ENCODE assay signal across 9 cellular contexts in genomic region chr1:40161888-40162397, GRCh38. TPM values are rescaled to one million over a fixed set of nuclear protein-coding genes. Genes with fewer than 3 reads are reported as not detected.
A peak's percentile ranks its signal among the peaks of the same experiment; 100 is the strongest.
DNase-seq lines count a peak whose midpoint lies in the region; ATAC-seq, FAIRE-seq and TF ChIP-seq lines count a peak whose summit lies in the region.
"Had no signal": no experiment of that assay in that cellular context is flagged by ENCODE, and none has a peak within 500 bp of the region (broad histone marks: within the 10 kb centered on the region; RNA-seq: fewer than 3 reads in every experiment).

No MANE protein-coding gene starts in this region.

- H3K4me1 ChIP-seq in mononuclear cell (ENCODE audit: insufficient read depth, low read length) = peaks cover 33% of the 10 kb centered on the region

- H3K36me3 Mint-ChIP-seq in CD4-positive, alpha-beta T cell (ENCODE audit: low read depth) = peaks cover 5% of the 10 kb centered on the region
- H3K36me3 Mint-ChIP-seq in central memory CD8-positive, alpha-beta T cell (ENCODE audit: insufficient read depth) = peaks cover 9% of the 10 kb centered on the region
- H3K36me3 Mint-ChIP-seq: IgD-negative memory B cell had no signal

- H3K4me1 Mint-ChIP-seq in CD4-positive, alpha-beta T cell (ENCODE audit: low read depth) = peaks cover 11% of the 10 kb centered on the region
- H3K4me1 Mint-ChIP-seq in central memory CD8-positive, alpha-beta T cell = peaks cover 6% of the 10 kb centered on the region

- no peak overlapping the region for H3K4me3 Mint-ChIP-seq in CD4-positive, alpha-beta T cell
- H3K4me3 Mint-ChIP-seq in central memory CD8-positive, alpha-beta T cell = no peak overlapping the region
- H3K4me3 Mint-ChIP-seq: IgD-negative memory B cell had no signal

- POLR2A ChIA-PET in CD4-positive, alpha-beta T cell (lab: Charles Lee) = interaction anchor here (0.8 to 2.0 kb wide), 12 partner anchors 7 to 347 kb away, joined by 3 to 11 read pairs (median 4); partner anchors contain the start of genes EXO5, PPT1, SMAP2 and ZFP69B

- TF ChIP-seq POLR2A in GM12892 (IDR thresholded peaks at IDR 0.05; ENCODE audit: low read depth, low read length) = no peak

- FAIRE-seq in GM12892 (lab: Jason Lieb, UNC) = no peak

- peak overlapping the region; percentile 87 for H3K27ac ChIP-seq in CD4-positive, alpha-beta T cell (ENCODE audit: low read depth, low read length)

- no peaks in the 10 kb centered on the region for H3K27me3 ChIP-seq in CD4-positive, alpha-beta T cell (ENCODE audit: control insufficient read depth, insufficient read depth, low read length)
- H3K27me3 ChIP-seq in mononuclear cell (ENCODE audit: insufficient read depth, low read length) = no peaks in the 10 kb centered on the region

- H3K9me3 Mint-ChIP-seq in CD4-positive, alpha-beta T cell = no peaks in the 10 kb centered on the region
- no peaks in the 10 kb centered on the region for H3K9me3 Mint-ChIP-seq in central memory CD8-positive, alpha-beta T cell
- H3K9me3 Mint-ChIP-seq: IgD-negative memory B cell had no signal

- peak; percentile 5 for ATAC-seq in CD4-positive, alpha-beta T cell (ENCODE audit: poor library complexity)
- peak; percentile 30 for ATAC-seq in HG03439 (IDR thresholded peaks at IDR 0.05; ENCODE audit: unreplicated experiment)
- ATAC-seq in central memory CD8-positive, alpha-beta T cell (replicated peaks; ENCODE audit: extremely low read depth, poor library complexity, severe bottlenecking) = peak; percentile 8

- CTCF ChIA-PET in CD4-positive, alpha-beta T cell (lab: Charles Lee) = interaction anchor here (0.7 to 2.4 kb wide), 4 partner anchors 9 to 80 kb away, joined by 3 to 19 read pairs (median 5); no protein-coding TSS in a partner anchor

- H3K27me3 Mint-ChIP-seq in CD4-positive, alpha-beta T cell = no peaks in the 10 kb centered on the region
- H3K27me3 Mint-ChIP-seq in central memory CD8-positive, alpha-beta T cell = no peaks in the 10 kb centered on the region
- H3K27me3 Mint-ChIP-seq: IgD-negative memory B cell had no signal

- H3K9me3 ChIP-seq in CD4-positive, alpha-beta T cell (ENCODE audit: control insufficient read depth, low read length) = no peaks in the 10 kb centered on the region
- H3K9me3 ChIP-seq in mononuclear cell (ENCODE audit: low read depth, low read length) = no peaks in the 10 kb centered on the region

- peak overlapping the region; percentile 95 for H3K4me3 ChIP-seq in mononuclear cell (ENCODE audit: low read length)

- TF ChIP-seq CTCF in CD4-positive, alpha-beta T cell (IDR thresholded peaks at IDR 0.05) = no peak

- intact Hi-C loops in CD4-positive, alpha-beta T cell (cut with DNase I, micrococcal nuclease) = loop anchor here (1.0 to 5.0 kb wide), 6 partner anchors 95 to 280 kb away; partner anchors contain the start of genes CAP1 (in 1 of the 2), COL9A2 (in 1 of the 2), TRIT1 (in 1 of the 2) and ZMPSTE24 (in 1 of the 2)

- H3K27ac Mint-ChIP-seq in CD4-positive, alpha-beta T cell = no peak overlapping the region
- no peak overlapping the region for H3K27ac Mint-ChIP-seq in central memory CD8-positive, alpha-beta T cell (ENCODE audit: low read depth)

- DNase-seq in CD4-positive, alpha-beta T cell = peak in 3 of 10 experiments; percentile 2 to 11 (median 10)
- no peak for DNase-seq in central memory CD8-positive, alpha-beta T cell (ENCODE audit: low spot score in 2 of 2)
- no peak for DNase-seq in activated effector memory CD4-positive, alpha-beta T cell treated with Interleukin-2 at 50 U/mL for 16 hours
- no peak for DNase-seq in NCI-H1436 (lab: John Stamatoyannopoulos, UW)
- no peak for DNase-seq in NCI-H524 (lab: John Stamatoyannopoulos, UW)
- no peak for DNase-seq in GM12892 (ENCODE audit: insufficient read length)

RNA-seq across cellular contexts. Expression of gene RLF, which starts 0.8 kb away (rescaled TPM):
- 10 to 100 TPM; 42.7 to 44.8 TPM for total RNA-seq in CD4-positive, alpha-beta T cell
- total RNA-seq in mononuclear cell = 76.4 TPM
- 17.2 TPM for polyA plus RNA-seq in GM12892 (2012; ENCODE audit: missing spikeins)
